In the genomic region with DNA sequence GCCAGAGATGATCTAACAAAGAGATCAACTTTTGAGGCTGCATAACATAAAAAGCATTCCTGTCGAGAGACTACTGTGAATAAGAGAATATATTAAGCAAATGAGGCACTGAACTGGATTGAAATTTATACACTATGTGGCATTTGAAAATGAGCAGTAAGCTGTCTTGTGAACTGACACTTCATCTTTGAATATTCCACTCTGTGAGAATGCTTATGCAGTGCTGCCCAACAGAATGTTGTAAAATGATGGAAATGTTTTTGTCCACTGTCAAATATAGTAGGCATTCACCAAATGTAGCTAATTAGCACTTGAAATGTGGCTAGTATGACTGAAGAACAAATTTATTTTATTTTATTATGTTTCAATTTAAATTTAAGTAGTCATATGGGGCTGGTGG, we compare ENCODE assay signal across 24 cellular contexts.
"Had no signal": no experiment of that assay in that cellular context is flagged by ENCODE, and none has a peak within 500 bp of the region (broad histone marks: within the 10 kb centered on the region; RNA-seq: fewer than 3 reads in every experiment).

No MANE protein-coding gene starts in this region.

- H3K9me3 Mint-ChIP-seq: dendritic cell treated with granulocyte-macrophage colony-stimulating factor and Interleukin-4, amounts not matched to agents 40 ng/mL and 50 ng/mL, for 4 days; effector memory CD8-positive, alpha-beta T cell; endodermal cell had no signal

- H3K27ac Mint-ChIP-seq: dendritic cell treated with granulocyte-macrophage colony-stimulating factor and Interleukin-4, amounts not matched to agents 40 ng/mL and 50 ng/mL, for 4 days; effector memory CD8-positive, alpha-beta T cell; endodermal cell had no signal

- H3K36me3 ChIP-seq: colonic mucosa, esophagus muscularis mucosa, esophagus squamous epithelium, gastrocnemius medialis, gastroesophageal sphincter, heart left ventricle had no signal

- H3K27ac ChIP-seq: colonic mucosa, coronary artery, dorsolateral prefrontal cortex, epithelial cell of prostate, esophagus muscularis mucosa, esophagus squamous epithelium, foreskin keratinocyte, gastrocnemius medialis, gastroesophageal sphincter, heart left ventricle had no signal

- H3K9me3 ChIP-seq: colonic mucosa, esophagus muscularis mucosa, esophagus squamous epithelium, gastrocnemius medialis, gastroesophageal sphincter, heart left ventricle had no signal

- DNase-seq: colonic mucosa; cortex of kidney; dermis blood vessel endothelial cell; dorsolateral prefrontal cortex; effector CD4-positive, alpha-beta T cell; effector CD8-positive, alpha-beta T cell; effector memory CD4-positive, alpha-beta T cell; effector memory CD8-positive, alpha-beta T cell; endodermal cell; erythroblast; esophagus squamous epithelium; foreskin fibroblast; foreskin keratinocyte; foreskin melanocyte; gastrocnemius medialis; glutamatergic neuron; head of caudate nucleus; heart left ventricle had no signal

- ATAC-seq: effector memory CD8-positive, alpha-beta T cell; esophagus mucosa; foreskin keratinocyte; gastrocnemius medialis; gastroesophageal sphincter; heart left ventricle had no signal

- H3K4me1 ChIP-seq: colonic mucosa, esophagus muscularis mucosa, esophagus squamous epithelium, foreskin keratinocyte, gastrocnemius medialis, gastroesophageal sphincter, heart left ventricle had no signal

- H3K27me3 ChIP-seq: colonic mucosa, esophagus muscularis mucosa, gastrocnemius medialis, gastroesophageal sphincter, heart left ventricle had no signal

- H3K4me3 ChIP-seq: colonic mucosa, coronary artery, dorsolateral prefrontal cortex, esophagus muscularis mucosa, esophagus squamous epithelium, gastrocnemius medialis, gastroesophageal sphincter, heart left ventricle had no signal

- H3K4me3 Mint-ChIP-seq: dendritic cell treated with granulocyte-macrophage colony-stimulating factor and Interleukin-4, amounts not matched to agents 40 ng/mL and 50 ng/mL, for 4 days; effector memory CD8-positive, alpha-beta T cell; endodermal cell had no signal

- H3K27me3 Mint-ChIP-seq: dendritic cell treated with granulocyte-macrophage colony-stimulating factor and Interleukin-4, amounts not matched to agents 40 ng/mL and 50 ng/mL, for 4 days had no signal

- H3K4me1 Mint-ChIP-seq: endodermal cell had no signal
